Comparison of ENCODE assay signal across 18 cellular contexts in genomic region chr9:129901922-129902321, GRCh38.
DNase-seq lines count a peak whose midpoint lies in the region; ATAC-seq, FAIRE-seq and TF ChIP-seq lines count a peak whose summit lies in the region.
"Had no signal": no experiment of that assay in that cellular context is flagged by ENCODE, and none has a peak within 500 bp of the region (broad histone marks: within the 10 kb centered on the region; RNA-seq: fewer than 3 reads in every experiment).

No MANE protein-coding gene starts in this region.

- H3K4me1 ChIP-seq in small intestine (ENCODE audit: control insufficient read depth in 2 of 2, insufficient read depth in 1 of 2, low read depth in 1 of 2, low read length in 1 of 2): no peaks in the 10 kb centered on the region
- H3K4me1 ChIP-seq: colonic mucosa, testis had no signal

- no peak for DNase-seq in activated naive CD4-positive, alpha-beta T cell treated with anti-CD3 and anti-CD28 coated beads, Interleukin-2, amount 10 ng/mL, durations not matched to agents 7 days and 5 days
- no peak for DNase-seq in activated naive CD4-positive, alpha-beta T cell treated with anti-CD3 and anti-CD28 coated beads, Interleukin-2, amount 50 U/mL, for 16 hours
- DNase-seq in WTC11 (ENCODE audit: low spot score) (no peak), dorsolateral prefrontal cortex (no peak), substantia nigra (lab: John Stamatoyannopoulos, UW) (no peak), small intestine (no peak)
- DNase-seq: Calu3, colonic mucosa, glutamatergic neuron, KBM-7, NCI-H1092 treated with DMSO at 0.1 percent for 48 hours, retina, testis had no signal

- no peak for ATAC-seq in WTC11
- no peak for ATAC-seq in GM21447 (IDR thresholded peaks at IDR 0.05; ENCODE audit: unreplicated experiment)
- no peak for ATAC-seq in HG03039 (IDR thresholded peaks at IDR 0.05; ENCODE audit: unreplicated experiment)

- H3K27ac Mint-ChIP-seq in activated naive CD4-positive, alpha-beta T cell treated with anti-CD3 and anti-CD28 coated beads, Interleukin-2, amount 10 ng/mL, durations not matched to agents 7 days and 5 days: peak overlapping the region; percentile 37
- H3K27ac Mint-ChIP-seq in WTC11: peak overlapping the region; percentile 4; the same call in 1 of the 2 replicates
- H3K27ac Mint-ChIP-seq: nephron had no signal

- intact Hi-C loops in dorsolateral prefrontal cortex (cut with DNase I): no loop called here

- H3K27me3 ChIP-seq in dorsolateral prefrontal cortex: no peaks in the 10 kb centered on the region
- no peaks in the 10 kb centered on the region for H3K27me3 ChIP-seq in small intestine (ENCODE audit: control insufficient read depth in 2 of 2, insufficient read depth in 2 of 2, low read length in 2 of 2)
- H3K27me3 ChIP-seq: colonic mucosa, testis had no signal

- CTCF ChIA-PET in activated naive CD4-positive, alpha-beta T cell treated with anti-CD3 and anti-CD28 coated beads, Interleukin-2, amount 10 ng/mL, durations not matched to agents 7 days and 5 days (lab: Charles Lee): interaction anchor here (0.7 to 1.6 kb wide), 3 partner anchors 11 to 164 kb away, joined by 3 to 5 read pairs (median 3); no protein-coding TSS in a partner anchor
- CTCF ChIA-PET in WTC11 (lab: Charles Lee): no interaction called here

- FAIRE-seq in small intestine (lab: Jason Lieb, UNC): no peak

- H3K9me3 Mint-ChIP-seq in activated naive CD4-positive, alpha-beta T cell treated with anti-CD3 and anti-CD28 coated beads, Interleukin-2, amount 10 ng/mL, durations not matched to agents 7 days and 5 days: no peaks in the 10 kb centered on the region
- peaks cover 6% of the 10 kb centered on the region; the same call in 1 of the 2 replicates for H3K9me3 Mint-ChIP-seq in WTC11
- H3K9me3 Mint-ChIP-seq: nephron had no signal

- H3K9me3 ChIP-seq in small intestine (ENCODE audit: control insufficient read depth, low read depth): no peaks in the 10 kb centered on the region
- H3K9me3 ChIP-seq: colonic mucosa, testis had no signal

- H3K27me3 Mint-ChIP-seq in activated naive CD4-positive, alpha-beta T cell treated with anti-CD3 and anti-CD28 coated beads, Interleukin-2, amount 10 ng/mL, durations not matched to agents 7 days and 5 days: no peaks in the 10 kb centered on the region
- H3K27me3 Mint-ChIP-seq in WTC11 (ENCODE audit: low read depth): no peaks in the 10 kb centered on the region

- peaks cover 0 to 4% of the 10 kb centered on the region in 2 donors for H3K36me3 ChIP-seq in small intestine (ENCODE audit: control insufficient read depth in 2 of 2, insufficient read depth in 2 of 2, low read length in 2 of 2)
- H3K36me3 ChIP-seq: colonic mucosa had no signal

- TF ChIP-seq CTCF in WTC11 (IDR thresholded peaks at IDR 0.05) (no peak), dorsolateral prefrontal cortex (IDR thresholded peaks at IDR 0.05 in 54 of 56, conservative IDR thresholded peaks at IDR 0.05 in 2 of 56; ENCODE audit: low read depth in 1 of 56, partially characterized antibody in 56 of 56) (no peak)

- peak overlapping the region in 58 of 59 donors; percentile 32 to 90 (median 76) for H3K27ac ChIP-seq in dorsolateral prefrontal cortex
- H3K27ac ChIP-seq in substantia nigra (ENCODE audit: low read depth, low read length, poor library complexity, severe bottlenecking): peak overlapping the region; percentile 76
- no peak overlapping the region for H3K27ac ChIP-seq in small intestine (ENCODE audit: low read depth in 1 of 2, low read length in 1 of 2)
- H3K27ac ChIP-seq: colonic mucosa, RWPE1, testis had no signal

- no peak overlapping the region for H3K4me3 ChIP-seq in dorsolateral prefrontal cortex
- H3K4me3 ChIP-seq in small intestine (ENCODE audit: low read depth in 1 of 2, low read length in 2 of 2): no peak overlapping the region
- H3K4me3 ChIP-seq: colonic mucosa, lung, testis had no signal

- WGBS in small intestine, 3 donors: 85 to 93% (median 89%) methylated on average over 4 of the region's 4 CpGs

- H3K4me1 Mint-ChIP-seq in activated naive CD4-positive, alpha-beta T cell treated with anti-CD3 and anti-CD28 coated beads, Interleukin-2, amount 10 ng/mL, durations not matched to agents 7 days and 5 days: peaks cover 50% of the 10 kb centered on the region
- peaks cover 11% of the 10 kb centered on the region for H3K4me1 Mint-ChIP-seq in WTC11
- H3K4me1 Mint-ChIP-seq: nephron had no signal

- POLR2A ChIA-PET in WTC11 (lab: Charles Lee): no interaction called here

- H3K36me3 Mint-ChIP-seq in activated naive CD4-positive, alpha-beta T cell treated with anti-CD3 and anti-CD28 coated beads, Interleukin-2, amount 10 ng/mL, durations not matched to agents 7 days and 5 days: peaks cover 78% of the 10 kb centered on the region
- H3K36me3 Mint-ChIP-seq in WTC11: peaks cover 41% of the 10 kb centered on the region

- H3K4me3 Mint-ChIP-seq in activated naive CD4-positive, alpha-beta T cell treated with anti-CD3 and anti-CD28 coated beads, Interleukin-2, amount 10 ng/mL, durations not matched to agents 7 days and 5 days: no peak overlapping the region
- H3K4me3 Mint-ChIP-seq in WTC11: no peak overlapping the region
- H3K4me3 Mint-ChIP-seq: nephron had no signal

TF ChIP-seq in WTC11, 78 proteins besides CTCF, POLR2A, EP300 and RAD21:
- no peak for TF ChIP-seq CREM (CRISPR knock-in tag; IDR thresholded peaks at IDR 0.05)
- TF ChIP-seq CREB1 (CRISPR knock-in tag; IDR thresholded peaks at IDR 0.05): no peak
- TF ChIP-seq, protein P1, sequence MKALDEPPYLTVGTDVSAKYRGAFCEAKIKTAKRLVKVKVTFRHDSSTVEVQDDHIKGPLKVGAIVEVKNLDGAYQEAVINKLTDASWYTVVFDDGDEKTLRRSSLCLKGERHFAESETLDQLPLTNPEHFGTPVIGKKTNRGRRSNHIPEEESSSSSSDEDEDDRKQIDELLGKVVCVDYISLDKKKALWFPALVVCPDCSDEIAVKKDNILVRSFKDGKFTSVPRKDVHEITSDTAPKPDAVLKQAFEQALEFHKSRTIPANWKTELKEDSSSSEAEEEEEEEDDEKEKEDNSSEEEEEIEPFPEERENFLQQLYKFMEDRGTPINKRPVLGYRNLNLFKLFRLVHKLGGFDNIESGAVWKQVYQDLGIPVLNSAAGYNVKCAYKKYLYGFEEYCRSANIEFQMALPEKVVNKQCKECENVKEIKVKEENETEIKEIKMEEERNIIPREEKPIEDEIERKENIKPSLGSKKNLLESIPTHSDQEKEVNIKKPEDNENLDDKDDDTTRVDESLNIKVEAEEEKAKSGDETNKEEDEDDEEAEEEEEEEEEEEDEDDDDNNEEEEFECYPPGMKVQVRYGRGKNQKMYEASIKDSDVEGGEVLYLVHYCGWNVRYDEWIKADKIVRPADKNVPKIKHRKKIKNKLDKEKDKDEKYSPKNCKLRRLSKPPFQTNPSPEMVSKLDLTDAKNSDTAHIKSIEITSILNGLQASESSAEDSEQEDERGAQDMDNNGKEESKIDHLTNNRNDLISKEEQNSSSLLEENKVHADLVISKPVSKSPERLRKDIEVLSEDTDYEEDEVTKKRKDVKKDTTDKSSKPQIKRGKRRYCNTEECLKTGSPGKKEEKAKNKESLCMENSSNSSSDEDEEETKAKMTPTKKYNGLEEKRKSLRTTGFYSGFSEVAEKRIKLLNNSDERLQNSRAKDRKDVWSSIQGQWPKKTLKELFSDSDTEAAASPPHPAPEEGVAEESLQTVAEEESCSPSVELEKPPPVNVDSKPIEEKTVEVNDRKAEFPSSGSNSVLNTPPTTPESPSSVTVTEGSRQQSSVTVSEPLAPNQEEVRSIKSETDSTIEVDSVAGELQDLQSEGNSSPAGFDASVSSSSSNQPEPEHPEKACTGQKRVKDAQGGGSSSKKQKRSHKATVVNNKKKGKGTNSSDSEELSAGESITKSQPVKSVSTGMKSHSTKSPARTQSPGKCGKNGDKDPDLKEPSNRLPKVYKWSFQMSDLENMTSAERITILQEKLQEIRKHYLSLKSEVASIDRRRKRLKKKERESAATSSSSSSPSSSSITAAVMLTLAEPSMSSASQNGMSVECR (CRISPR knock-in tag; IDR thresholded peaks at IDR 0.05; ENCODE audit: borderline replicate concordance): no peak
- no peak for TF ChIP-seq KAT7 (CRISPR knock-in tag; IDR thresholded peaks at IDR 0.05; ENCODE audit: borderline replicate concordance)
- TF ChIP-seq ESRRA (CRISPR knock-in tag; IDR thresholded peaks at IDR 0.05; ENCODE audit: borderline replicate concordance): no peak
- TF ChIP-seq SP1 (CRISPR knock-in tag; conservative IDR thresholded peaks at IDR 0.05): no peak

Comparison
In these comparisons a context has a peak if more than half of its experiments do, and no peak if none do; other contexts are left out.
1. H3K27ac ChIP-seq: peak in dorsolateral prefrontal cortex (58 of 59) and substantia nigra (single experiment); none in small intestine (0 of 2).